Comparison of ENCODE assay signal across 18 cellular contexts in the genomic region with DNA sequence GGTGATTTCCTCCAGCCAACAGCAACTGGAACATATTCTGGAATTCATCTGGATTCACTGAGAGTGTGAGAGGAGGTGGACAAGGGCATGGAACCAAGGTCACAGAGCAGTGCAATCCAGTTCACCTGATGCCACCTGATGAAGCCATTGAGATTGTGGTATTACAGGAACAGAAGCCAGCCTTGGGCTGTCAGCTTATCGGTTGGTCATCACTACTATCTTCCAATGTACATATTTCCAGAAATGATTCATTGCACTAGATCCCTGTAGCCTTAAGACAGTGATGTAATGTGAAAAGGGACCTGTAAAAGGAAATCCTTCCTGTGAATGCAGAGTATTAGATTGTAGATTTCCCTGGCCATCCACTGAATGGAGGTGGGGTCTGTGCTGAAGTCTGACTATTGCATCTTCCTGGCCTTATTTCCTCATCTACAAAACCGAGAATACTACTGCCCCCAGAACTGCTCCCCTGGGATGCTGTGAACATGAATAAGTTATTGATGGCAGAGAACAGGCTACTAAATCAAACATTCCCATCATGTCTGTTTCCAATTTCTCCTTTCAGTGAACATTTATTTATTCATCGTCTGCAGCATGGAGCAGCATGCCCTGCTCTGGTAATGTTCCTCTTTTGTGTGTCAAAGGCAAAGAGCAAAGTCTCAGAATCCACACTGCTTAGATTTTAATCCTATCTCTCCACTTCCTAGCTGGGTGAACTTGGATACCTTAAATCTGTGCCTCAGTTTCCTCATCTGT. TPM values are rescaled to one million over a fixed set of nuclear protein-coding genes. Genes with fewer than 3 reads are reported as not detected.
DNase-seq lines count a peak whose midpoint lies in the region; ATAC-seq and TF ChIP-seq lines count a peak whose summit lies in the region.
"Had no signal": no experiment of that assay in that cellular context is flagged by ENCODE, and none has a peak within 500 bp of the region (broad histone marks: within the 10 kb centered on the region; RNA-seq: fewer than 3 reads in every experiment).

No MANE protein-coding gene starts in this region.

- CTCF ChIA-PET in CD8-positive, alpha-beta T cell (lab: Charles Lee): interaction anchor here (0.6 kb wide), 1 partner anchor 39 kb away, joined by 3 read pairs; no protein-coding TSS in a partner anchor

- ATAC-seq in foreskin keratinocyte (peak; percentile 84), heart right ventricle (no peak)
- ATAC-seq in CD8-positive, alpha-beta T cell: no peak

- H3K79me2 ChIP-seq in GM23248 (ENCODE audit: insufficient read depth): no peaks in the 10 kb centered on the region

- no peaks in the 10 kb centered on the region for H3K9me3 Mint-ChIP-seq in CD8-positive, alpha-beta T cell
- H3K9me3 Mint-ChIP-seq: activated CD4-positive, alpha-beta memory T cell treated with anti-CD3 and anti-CD28 coated beads for 36 hours had no signal

- H3K27ac ChIP-seq in GM23248: no peak overlapping the region
- H3K27ac ChIP-seq in foreskin keratinocyte: no peak overlapping the region
- H3K27ac ChIP-seq in prostate gland: no peak overlapping the region
- H3K27ac ChIP-seq in heart right ventricle: no peak overlapping the region
- H3K27ac ChIP-seq in CD8-positive, alpha-beta T cell (ENCODE audit: low read depth, low read length): no peak overlapping the region
- H3K27ac ChIP-seq: SK-N-MC, upper lobe of left lung had no signal

- H3K27ac Mint-ChIP-seq in CD8-positive, alpha-beta T cell: no peak overlapping the region
- H3K27ac Mint-ChIP-seq: activated CD4-positive, alpha-beta memory T cell treated with anti-CD3 and anti-CD28 coated beads for 36 hours had no signal

- intact Hi-C loops in prostate gland (cut with DNase I) (no loop called here), heart right ventricle (cut with DNase I) (no loop called here)
- intact Hi-C loops in CD8-positive, alpha-beta T cell (cut with DNase I, micrococcal nuclease): no loop called here

- peak; percentile 69 for DNase-seq in GM23248
- DNase-seq in T1000 (lab: John Stamatoyannopoulos, UW): peak; percentile 12
- peak in 1 of 2 donors; percentile 60 for DNase-seq in foreskin keratinocyte
- peak; percentile 29 for DNase-seq in prostate gland (ENCODE audit: low spot score)
- no peak for DNase-seq in UCSD-AML1 (lab: John Stamatoyannopoulos, UW; ENCODE audit: unreplicated experiment)
- DNase-seq in heart right ventricle: no peak
- no peak for DNase-seq in CD8-positive, alpha-beta T cell
- no peak for DNase-seq in NCI-H2196 treated with DMSO at 0.1 percent for 48 hours (lab: John Stamatoyannopoulos, UW; ENCODE audit: unreplicated experiment)
- DNase-seq: activated CD4-positive, alpha-beta memory T cell treated with anti-CD3 and anti-CD28 coated beads for 36 hours; anterior cingulate cortex; DMS 273 treated with DMSO at 0.1 percent for 48 hours; KBM-7; NCI-H1694; NCI-H510A; stimulated activated CD4-positive, alpha-beta T cell treated with anti-CD3 and anti-CD28 coated beads, Interleukin-4, amount 100 ng/mL, for 24 hours; upper lobe of left lung had no signal

- H3K4me2 ChIP-seq in GM23248 (ENCODE audit: unreplicated experiment): peak overlapping the region; percentile 3

- H3K4me3 ChIP-seq in GM23248 (no peak overlapping the region), prostate gland (no peak overlapping the region), heart right ventricle (no peak overlapping the region)
- H3K4me3 ChIP-seq in CD8-positive, alpha-beta T cell (ENCODE audit: low read depth, low read length): no peak overlapping the region
- H3K4me3 ChIP-seq: lung, SK-N-MC, upper lobe of left lung had no signal

- H2AFZ ChIP-seq in GM23248: no peak overlapping the region

- no peaks in the 10 kb centered on the region for H3K4me1 Mint-ChIP-seq in CD8-positive, alpha-beta T cell (ENCODE audit: low read depth)

- H3F3A ChIP-seq in GM23248 (ENCODE audit: insufficient read depth): peaks cover 12% of the 10 kb centered on the region

- H3K4me1 ChIP-seq in GM23248 (ENCODE audit: insufficient read depth) (peaks cover 15% of the 10 kb centered on the region), foreskin keratinocyte (no peaks in the 10 kb centered on the region), prostate gland (replicated peaks) (no peaks in the 10 kb centered on the region), heart right ventricle (peaks cover 0 to 20% (median 9%) of the 10 kb centered on the region in 9 donors)
- no peaks in the 10 kb centered on the region for H3K4me1 ChIP-seq in CD8-positive, alpha-beta T cell (ENCODE audit: insufficient read depth, low read length)
- H3K4me1 ChIP-seq: upper lobe of left lung had no signal

- no peak for TF ChIP-seq POLR2A in prostate gland (IDR thresholded peaks at IDR 0.05)

- H4K20me1 ChIP-seq in GM23248 (ENCODE audit: insufficient read depth): no peaks in the 10 kb centered on the region

- no peaks in the 10 kb centered on the region for H3K36me3 Mint-ChIP-seq in CD8-positive, alpha-beta T cell
- H3K36me3 Mint-ChIP-seq: activated CD4-positive, alpha-beta memory T cell treated with anti-CD3 and anti-CD28 coated beads for 36 hours had no signal

- no peaks in the 10 kb centered on the region for H3K36me3 ChIP-seq in GM23248 (ENCODE audit: low read depth)
- H3K36me3 ChIP-seq in prostate gland: no peaks in the 10 kb centered on the region
- no peaks in the 10 kb centered on the region for H3K36me3 ChIP-seq in heart right ventricle
- no peaks in the 10 kb centered on the region for H3K36me3 ChIP-seq in CD8-positive, alpha-beta T cell (ENCODE audit: insufficient read depth, low read length)
- H3K36me3 ChIP-seq: upper lobe of left lung had no signal

- H3K9ac ChIP-seq in GM23248: no peak overlapping the region

- in situ Hi-C loops in GM23248 (cut with MboI): no loop called here

- POLR2A ChIA-PET in CD8-positive, alpha-beta T cell (lab: Charles Lee): no interaction called here

- TF ChIP-seq CTCF in foreskin keratinocyte (conservative IDR thresholded peaks at IDR 0.05) (no peak), prostate gland (IDR thresholded peaks at IDR 0.05) (no peak), heart right ventricle (IDR thresholded peaks at IDR 0.05) (no peak)
- no peak for TF ChIP-seq CTCF in CD8-positive, alpha-beta T cell (IDR thresholded peaks at IDR 0.05)

- no peaks in the 10 kb centered on the region for H3K9me2 ChIP-seq in GM23248 (ENCODE audit: insufficient read depth)

- 18 to 26% methylated on average over 3 of the region's 3 CpGs for WGBS in GM23248 (ENCODE audit: low coverage in 1 of 2, low lambda C conversion rate in 2 of 2, missing lambda C conversion rate in 2 of 2), 2 experiments
- 80% methylated on average over 3 of the region's 3 CpGs for WGBS in prostate gland
- whole genome bisulfite sequencing in heart right ventricle, 2 donors: 62 to 67% methylated on average over 3 of the region's 3 CpGs

- H3K9me3 ChIP-seq in GM23248 (ENCODE audit: low read depth): no peaks in the 10 kb centered on the region
- H3K9me3 ChIP-seq in prostate gland: no peaks in the 10 kb centered on the region
- no peaks in the 10 kb centered on the region for H3K9me3 ChIP-seq in heart right ventricle
- no peaks in the 10 kb centered on the region for H3K9me3 ChIP-seq in CD8-positive, alpha-beta T cell (ENCODE audit: low read length)
- H3K9me3 ChIP-seq: upper lobe of left lung had no signal

- no peak overlapping the region for H3K4me3 Mint-ChIP-seq in CD8-positive, alpha-beta T cell
- H3K4me3 Mint-ChIP-seq: activated CD4-positive, alpha-beta memory T cell treated with anti-CD3 and anti-CD28 coated beads for 36 hours had no signal

- no peaks in the 10 kb centered on the region for H3K27me3 ChIP-seq in GM23248 (replicated peaks; ENCODE audit: insufficient read depth)
- no peaks in the 10 kb centered on the region for H3K27me3 ChIP-seq in foreskin keratinocyte
- no peaks in the 10 kb centered on the region for H3K27me3 ChIP-seq in prostate gland (replicated peaks; ENCODE audit: insufficient read depth)
- no peaks in the 10 kb centered on the region for H3K27me3 ChIP-seq in heart right ventricle
- H3K27me3 ChIP-seq in CD8-positive, alpha-beta T cell (ENCODE audit: insufficient read depth, low read length): no peaks in the 10 kb centered on the region
- H3K27me3 ChIP-seq: upper lobe of left lung had no signal

- peaks cover 11% of the 10 kb centered on the region for H3K27me3 Mint-ChIP-seq in CD8-positive, alpha-beta T cell (ENCODE audit: low read depth)

RNA-seq across cellular contexts. Expression of gene TPM1, which starts 47.4 kb away (rescaled TPM):
- total RNA-seq in GM23248 (2014; rRNA removed; shearing (Covaris generic)): 1,935 and 2,012 TPM in 2 replicates
- polyA plus RNA-seq in GM23248 (2016; fragmentation: Nextera tagmentation; extraction: Ambion mirVana) (3,029 and 3,072 TPM in 2 replicates), foreskin keratinocyte (116 and 124 TPM in 2 replicates), heart right ventricle (over 10,000 TPM; 10,066 to 18,091 TPM)
- total RNA-seq in foreskin keratinocyte (152 and 167 TPM in 2 replicates), prostate gland (100 to 1,000 TPM; 564 to 629 TPM), heart right ventricle (over 10,000 TPM; 11,955 to 17,571 (median 14,403) TPM)
- 1 to 10 TPM; 8.6 to 9.4 TPM for total RNA-seq in CD8-positive, alpha-beta T cell

Comparison
In these comparisons a context has a peak if more than half of its experiments do, and no peak if none do; other contexts are left out.
1. DNase-seq: peak in GM23248 (single experiment), T1000 (single experiment) and prostate gland (single experiment); none in UCSD-AML1 (single experiment), heart right ventricle (0 of 2), CD8-positive, alpha-beta T cell (0 of 7) and NCI-H2196 treated with DMSO at 0.1 percent for 48 hours (single experiment).
2. RNA of gene TPM1, which starts 47.4 kb away (total RNA-seq): 11,955 to 17,571 TPM in heart right ventricle, 1,935 to 2,012 TPM in GM23248, 564 to 629 TPM in prostate gland and 152 to 167 TPM in foreskin keratinocyte; 8.6 to 9.4 TPM in CD8-positive, alpha-beta T cell; every median in the first group is over 10 times any median in the second.